In the genomic region with DNA sequence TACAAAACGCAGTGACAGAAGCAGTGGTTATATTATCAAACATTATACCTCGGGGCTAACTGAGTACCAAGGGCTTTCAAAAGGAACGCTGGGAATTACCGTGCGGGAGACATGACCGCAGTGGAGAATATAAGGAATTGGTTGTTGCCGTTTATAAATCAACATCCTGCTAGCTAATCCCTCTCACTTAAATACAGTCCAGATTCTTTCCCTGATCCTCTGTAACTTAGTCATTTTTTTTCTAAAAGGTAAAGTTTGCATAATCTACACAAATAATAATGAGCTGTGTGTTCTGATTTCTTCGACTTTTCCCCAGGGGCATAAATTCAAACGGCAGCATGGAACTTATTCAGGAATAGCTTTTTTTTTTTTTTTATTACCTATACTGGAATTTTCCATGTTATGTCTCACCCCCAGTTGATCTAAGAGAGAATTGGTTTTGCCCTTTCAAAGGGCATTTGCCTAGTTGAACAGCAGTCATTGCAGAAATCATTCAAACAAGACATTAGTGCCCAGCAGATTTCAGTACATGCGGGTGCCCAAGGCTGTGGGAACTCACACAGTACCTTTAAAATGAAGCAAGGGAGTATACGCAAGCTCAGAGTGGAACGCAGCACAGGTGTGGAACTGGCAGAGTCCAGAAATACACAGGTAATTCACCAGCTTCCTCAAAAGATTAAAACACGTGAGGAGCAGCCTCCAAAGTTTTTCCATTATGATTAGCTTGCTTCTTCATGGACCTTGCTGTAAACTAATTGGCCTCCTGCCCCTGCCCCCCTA, we compare ENCODE assay signal across 23 cellular contexts.
DNase-seq lines count a peak whose midpoint lies in the region; ATAC-seq, FAIRE-seq and TF ChIP-seq lines count a peak whose summit lies in the region.
"Had no signal": no experiment of that assay in that cellular context is flagged by ENCODE, and none has a peak within 500 bp of the region (broad histone marks: within the 10 kb centered on the region; RNA-seq: fewer than 3 reads in every experiment).

No MANE protein-coding gene starts in this region.

- no peak for TF ChIP-seq CTCF in OCI-LY3 (IDR thresholded peaks at IDR 0.05; ENCODE audit: low read depth, low read length)
- TF ChIP-seq CTCF in body of pancreas (IDR thresholded peaks at IDR 0.05): no peak
- no peak for TF ChIP-seq CTCF in pancreas (IDR thresholded peaks at IDR 0.05)

- H3K27ac ChIP-seq in OCI-LY3 (ENCODE audit: low read length) (peak overlapping the region; percentile 59), body of pancreas (peak overlapping the region in 3 of 4 donors; percentile 28 to 64 (median 34)), pancreas (peak overlapping the region in 1 of 4 donors; percentile 5)
- H3K27ac ChIP-seq: HL-60, Peyer's patch had no signal

- DNase-seq in COLO829 (ENCODE audit: low spot score) (peak; percentile 89), body of pancreas (peak; percentile 20 to 73 (median 49)), pancreas (peak in 3 of 6 donors; percentile 27 to 50 (median 34)), NK-92 (lab: John Stamatoyannopoulos, UW; ENCODE audit: unreplicated experiment) (no peak), dedifferentiated amniotic fluid mesenchymal stem cell (ENCODE audit: extremely low spot score) (no peak), activated gamma-delta T cell treated with Interleukin-2 at 50 U/mL for 16 hours (no peak)
- DNase-seq in stimulated activated CD4-positive, alpha-beta T cell treated with anti-CD3 and anti-CD28 coated beads, Interleukin-4, amount 100 ng/mL, for 4 hours: no peak
- DNase-seq: DMS79, EL, GF-D8, NCI-H1417 treated with DMSO at 0.1 percent for 48 hours, NCI-H1694 treated with DMSO at 0.1 percent for 48 hours, NCI-H2081, NCI-H2171, NCI-H226, NCI-H510A, Peyer's patch, SIG-M5 had no signal

- no peak for FAIRE-seq in pancreas (lab: Jason Lieb, UNC)
- FAIRE-seq: GM12891, H54 had no signal

- intact Hi-C loops in body of pancreas (cut with DNase I): no loop called here
- intact Hi-C loops in pancreas (cut with DNase I): no loop called here

- peaks cover 4% of the 10 kb centered on the region; the same call in 1 of the 2 replicates for H3K9me3 ChIP-seq in OCI-LY3 (ENCODE audit: insufficient read depth, low read length)
- H3K9me3 ChIP-seq in body of pancreas: no peaks in the 10 kb centered on the region
- no peaks in the 10 kb centered on the region for H3K9me3 ChIP-seq in pancreas
- H3K9me3 ChIP-seq: Peyer's patch had no signal

- WGBS in body of pancreas, 2 donors: 64 to 67% methylated on average over 13 of the region's 13 CpGs
- WGBS in pancreas, 2 donors: 65 to 69% methylated on average over 13 of the region's 13 CpGs

- peak; percentile 78 for ATAC-seq in body of pancreas
- peak; percentile 82 to 90 (median 84) for ATAC-seq in pancreas
- ATAC-seq: SK-N-SH treated with all-trans-retinoic acid at 6 μM for 48 hours had no signal

- H3K79me2 ChIP-seq in OCI-LY3 (ENCODE audit: low read length): no peaks in the 10 kb centered on the region

- H2AFZ ChIP-seq in OCI-LY3 (ENCODE audit: low read depth, low read length): peak overlapping the region; percentile 79

- H3K9ac ChIP-seq in OCI-LY3 (ENCODE audit: low read length): peak overlapping the region; percentile 20; the same call in 1 of the 2 replicates

- TF ChIP-seq POLR2A in body of pancreas (IDR thresholded peaks at IDR 0.05): no peak

- no peaks in the 10 kb centered on the region for H3K36me3 ChIP-seq in OCI-LY3 (replicated peaks; ENCODE audit: low read depth, low read length)
- no peaks in the 10 kb centered on the region for H3K36me3 ChIP-seq in body of pancreas (replicated peaks in 1 of 2; ENCODE audit: insufficient read depth in 1 of 2, low read depth in 2 of 2)
- no peaks in the 10 kb centered on the region for H3K36me3 ChIP-seq in pancreas
- H3K36me3 ChIP-seq: Peyer's patch had no signal

- H3K27me3 ChIP-seq in OCI-LY3 (ENCODE audit: low read depth, low read length): no peaks in the 10 kb centered on the region
- H3K27me3 ChIP-seq in body of pancreas: no peaks in the 10 kb centered on the region
- no peaks in the 10 kb centered on the region for H3K27me3 ChIP-seq in pancreas
- H3K27me3 ChIP-seq: Peyer's patch had no signal

- no peaks in the 10 kb centered on the region for H4K20me1 ChIP-seq in OCI-LY3 (ENCODE audit: insufficient read depth, low read length)

- H3K4me2 ChIP-seq in OCI-LY3 (ENCODE audit: low read length): peak overlapping the region; percentile 60

- no peak overlapping the region for H3K4me3 ChIP-seq in OCI-LY3 (ENCODE audit: low read length)
- H3K4me3 ChIP-seq in body of pancreas: no peak overlapping the region
- H3K4me3 ChIP-seq in pancreas: no peak overlapping the region
- H3K4me3 ChIP-seq: Peyer's patch had no signal

- H3K4me1 ChIP-seq in OCI-LY3 (ENCODE audit: low read length) (peaks cover 30% of the 10 kb centered on the region), body of pancreas (peaks cover 10% of the 10 kb centered on the region), pancreas (no peaks in the 10 kb centered on the region)
- H3K4me1 ChIP-seq: Peyer's patch had no signal

Comparison
In these comparisons a context has a peak if more than half of its experiments do, and no peak if none do; other contexts are left out.
1. DNase-seq: peak in COLO829 (single experiment) and body of pancreas (4 of 4); none in NK-92 (single experiment), dedifferentiated amniotic fluid mesenchymal stem cell (single experiment), activated gamma-delta T cell treated with Interleukin-2 at 50 U/mL for 16 hours (single experiment) and stimulated activated CD4-positive, alpha-beta T cell treated with anti-CD3 and anti-CD28 coated beads, Interleukin-4, amount 100 ng/mL, for 4 hours (0 of 2).